Comparison of ENCODE assay signal across 24 cellular contexts in the genomic region with DNA sequence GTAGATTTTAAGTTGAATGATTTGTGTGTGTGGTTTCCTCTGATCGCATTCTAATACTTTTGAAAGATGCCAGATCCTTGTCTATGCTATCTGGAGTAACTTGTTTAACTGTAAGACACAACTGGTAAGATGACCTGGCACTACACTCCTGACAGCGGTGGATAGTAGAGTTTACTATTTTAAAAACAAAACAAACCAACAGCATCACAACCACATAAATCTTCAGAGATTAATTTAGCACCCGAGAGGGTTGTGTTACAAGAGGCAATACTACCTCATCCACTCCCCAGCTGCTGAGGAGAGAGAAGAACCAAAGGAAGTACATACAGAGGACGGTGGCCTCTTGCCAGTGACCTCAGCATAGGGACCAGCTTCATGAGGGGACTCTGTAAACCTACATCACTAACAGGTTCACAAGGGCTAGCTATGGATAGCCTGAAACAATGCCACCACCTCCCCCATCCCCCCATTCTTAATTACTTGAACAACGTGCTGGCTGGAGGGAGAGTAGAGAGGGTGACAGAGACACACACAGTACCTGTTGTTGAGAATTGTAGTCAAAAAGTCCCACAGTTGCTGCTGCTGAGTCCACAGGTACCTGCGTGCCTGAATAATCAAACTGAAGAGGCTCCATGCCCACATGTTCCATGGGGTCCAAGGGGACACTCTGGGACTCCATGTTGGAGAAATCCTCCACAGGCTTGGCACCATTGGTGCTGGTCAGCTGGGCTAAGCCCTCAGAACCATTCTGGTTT.
A peak's percentile ranks its signal among the peaks of the same experiment; 100 is the strongest.
DNase-seq lines count a peak whose midpoint lies in the region; ATAC-seq and TF ChIP-seq lines count a peak whose summit lies in the region.
"Had no signal": no experiment of that assay in that cellular context is flagged by ENCODE, and none has a peak within 500 bp of the region (broad histone marks: within the 10 kb centered on the region; RNA-seq: fewer than 3 reads in every experiment).

No MANE protein-coding gene starts in this region.

- POLR2A ChIA-PET in activated CD8-positive, alpha-beta T cell treated with anti-CD3 and anti-CD28 coated beads for 36 hours (lab: Charles Lee), result no interaction called here
- POLR2A ChIA-PET in activated CD8-positive, alpha-beta T cell treated with anti-CD3 and anti-CD28 coated beads, Interleukin-2, amount 10 ng/mL, durations not matched to agents 7 days and 5 days (lab: Charles Lee), result no interaction called here

- no peak overlapping the region for H3K4me3 ChIP-seq in fibroblast of villous mesenchyme (ENCODE audit: low read depth, low read length)
- H3K4me3 ChIP-seq: upper lobe of right lung had no signal

- no peak for DNase-seq in activated CD8-positive, alpha-beta T cell treated with anti-CD3 and anti-CD28 coated beads for 36 hours
- DNase-seq in activated CD8-positive, alpha-beta T cell treated with anti-CD3 and anti-CD28 coated beads, Interleukin-2, amount 10 ng/mL, durations not matched to agents 7 days and 5 days, result no peak
- DNase-seq in LHCN-M2 (ENCODE audit: low read depth) (peak; percentile 31), fibroblast of villous mesenchyme (ENCODE audit: low read depth) (peak; percentile 89), progenitor cell of endocrine pancreas (ENCODE audit: low spot score, unreplicated experiment) (no peak), NCI-H345 treated with DMSO at 0.1 percent for 48 hours (lab: John Stamatoyannopoulos, UW; ENCODE audit: unreplicated experiment) (no peak)
- DNase-seq: activated effector memory CD4-positive, alpha-beta T cell treated with anti-CD3 and anti-CD28 coated beads, Interleukin-2, amount 50 U/mL, for 16 hours; aorta; cerebellar nuclear complex; effector memory CD4-positive, alpha-beta T cell; head of caudate nucleus; immature natural killer cell; NCI-H1436; NCI-H748 treated with DMSO at 0.1 percent for 48 hours; PC-3; SHP77 treated with DMSO at 0.1 percent for 48 hours; stimulated activated CD4-positive, alpha-beta T cell treated with anti-CD3 and anti-CD28 coated beads, Interleukin-2, amount 100 ng/mL, for 24 hours; stimulated activated naive CD8-positive, alpha-beta T cell treated with anti-CD3 and anti-CD28 coated beads, Interleukin-15, amount 100 ng/mL, for 72 hours; T-helper 9 cell; upper lobe of right lung had no signal

- ATAC-seq in activated CD8-positive, alpha-beta T cell treated with anti-CD3 and anti-CD28 coated beads for 36 hours, result no peak
- ATAC-seq in activated CD8-positive, alpha-beta T cell treated with anti-CD3 and anti-CD28 coated beads, Interleukin-2, amount 10 ng/mL, durations not matched to agents 7 days and 5 days, result no peak
- ATAC-seq in GM19324 (IDR thresholded peaks at IDR 0.05; ENCODE audit: low FRiP score, unreplicated experiment), result no peak
- no peak for ATAC-seq in GM19035 (IDR thresholded peaks at IDR 0.05; ENCODE audit: unreplicated experiment)
- ATAC-seq: activated CD4-positive, CD25-positive, alpha-beta regulatory T cell treated with anti-CD3 and anti-CD28 coated beads, Interleukin-2, amount 50 U/mL, for 24 hours; HCT116; PC-3; stimulated activated naive CD8-positive, alpha-beta T cell treated with anti-CD3 and anti-CD28 coated beads, Interleukin-15, amount 100 ng/mL, for 72 hours; upper lobe of right lung had no signal

- H3K9me3 Mint-ChIP-seq in activated CD8-positive, alpha-beta T cell treated with anti-CD3 and anti-CD28 coated beads for 36 hours, result no peaks in the 10 kb centered on the region
- H3K9me3 Mint-ChIP-seq in activated CD8-positive, alpha-beta T cell treated with anti-CD3 and anti-CD28 coated beads, Interleukin-2, amount 10 ng/mL, durations not matched to agents 7 days and 5 days (ENCODE audit: insufficient read depth), result no peaks in the 10 kb centered on the region
- H3K9me3 Mint-ChIP-seq in progenitor cell of endocrine pancreas (ENCODE audit: low read depth), result no peaks in the 10 kb centered on the region
- H3K9me3 Mint-ChIP-seq: immature natural killer cell had no signal

- H3K4me3 Mint-ChIP-seq in activated CD8-positive, alpha-beta T cell treated with anti-CD3 and anti-CD28 coated beads for 36 hours, result no peak overlapping the region
- H3K4me3 Mint-ChIP-seq in activated CD8-positive, alpha-beta T cell treated with anti-CD3 and anti-CD28 coated beads, Interleukin-2, amount 10 ng/mL, durations not matched to agents 7 days and 5 days, result no peak overlapping the region
- H3K4me3 Mint-ChIP-seq in progenitor cell of endocrine pancreas (ENCODE audit: low read depth), result no peak overlapping the region
- H3K4me3 Mint-ChIP-seq: immature natural killer cell; stimulated activated naive CD8-positive, alpha-beta T cell treated with anti-CD3 and anti-CD28 coated beads, Interleukin-15, amount 100 ng/mL, for 72 hours had no signal

- no peaks in the 10 kb centered on the region for H3K27me3 Mint-ChIP-seq in activated CD8-positive, alpha-beta T cell treated with anti-CD3 and anti-CD28 coated beads for 36 hours
- H3K27me3 Mint-ChIP-seq in activated CD8-positive, alpha-beta T cell treated with anti-CD3 and anti-CD28 coated beads, Interleukin-2, amount 10 ng/mL, durations not matched to agents 7 days and 5 days (ENCODE audit: low read depth), result no peaks in the 10 kb centered on the region
- no peaks in the 10 kb centered on the region for H3K27me3 Mint-ChIP-seq in progenitor cell of endocrine pancreas
- H3K27me3 Mint-ChIP-seq: stimulated activated naive CD8-positive, alpha-beta T cell treated with anti-CD3 and anti-CD28 coated beads, Interleukin-15, amount 100 ng/mL, for 72 hours had no signal

- peaks cover 61% of the 10 kb centered on the region for H3K36me3 Mint-ChIP-seq in activated CD8-positive, alpha-beta T cell treated with anti-CD3 and anti-CD28 coated beads for 36 hours (ENCODE audit: low read depth)
- H3K36me3 Mint-ChIP-seq in activated CD8-positive, alpha-beta T cell treated with anti-CD3 and anti-CD28 coated beads, Interleukin-2, amount 10 ng/mL, durations not matched to agents 7 days and 5 days (ENCODE audit: low read depth), result peaks cover 76% of the 10 kb centered on the region
- H3K36me3 Mint-ChIP-seq in progenitor cell of endocrine pancreas (ENCODE audit: insufficient read depth), result peaks cover 39% of the 10 kb centered on the region

- peak overlapping the region; percentile 37 for H3K27ac Mint-ChIP-seq in activated CD8-positive, alpha-beta T cell treated with anti-CD3 and anti-CD28 coated beads for 36 hours
- no peak overlapping the region for H3K27ac Mint-ChIP-seq in activated CD8-positive, alpha-beta T cell treated with anti-CD3 and anti-CD28 coated beads, Interleukin-2, amount 10 ng/mL, durations not matched to agents 7 days and 5 days
- H3K27ac Mint-ChIP-seq in progenitor cell of endocrine pancreas, result peak overlapping the region; percentile 65
- H3K27ac Mint-ChIP-seq: stimulated activated naive CD8-positive, alpha-beta T cell treated with anti-CD3 and anti-CD28 coated beads, Interleukin-15, amount 100 ng/mL, for 72 hours had no signal

- H3K4me1 Mint-ChIP-seq in activated CD8-positive, alpha-beta T cell treated with anti-CD3 and anti-CD28 coated beads for 36 hours (ENCODE audit: low read depth), result peaks cover 53% of the 10 kb centered on the region
- H3K4me1 Mint-ChIP-seq in activated CD8-positive, alpha-beta T cell treated with anti-CD3 and anti-CD28 coated beads, Interleukin-2, amount 10 ng/mL, durations not matched to agents 7 days and 5 days (ENCODE audit: low read depth), result peaks cover 20% of the 10 kb centered on the region
- peaks cover 23% of the 10 kb centered on the region for H3K4me1 Mint-ChIP-seq in progenitor cell of endocrine pancreas (ENCODE audit: low read depth)

- no peak for TF ChIP-seq CTCF in activated CD8-positive, alpha-beta T cell treated with anti-CD3 and anti-CD28 coated beads for 36 hours (IDR thresholded peaks at IDR 0.05)
- TF ChIP-seq CTCF in fibroblast of villous mesenchyme (IDR thresholded peaks at IDR 0.05; ENCODE audit: insufficient read depth, low read depth, low read length), result no peak
- no peak for TF ChIP-seq CTCF in progenitor cell of endocrine pancreas (IDR thresholded peaks at IDR 0.05; ENCODE audit: unreplicated experiment)

- CTCF ChIA-PET in activated CD8-positive, alpha-beta T cell treated with anti-CD3 and anti-CD28 coated beads for 36 hours (lab: Charles Lee), result no interaction called here
- CTCF ChIA-PET in activated CD8-positive, alpha-beta T cell treated with anti-CD3 and anti-CD28 coated beads, Interleukin-2, amount 10 ng/mL, durations not matched to agents 7 days and 5 days (lab: Charles Lee), result interaction anchor here (1.0 to 1.3 kb wide), 2 partner anchors 14 to 15 kb away, joined by 3 to 4 read pairs; no protein-coding TSS in a partner anchor

- intact Hi-C loops in activated CD8-positive, alpha-beta T cell treated with anti-CD3 and anti-CD28 coated beads for 36 hours (cut with micrococcal nuclease), result no loop called here

Comparison
In these comparisons a context has a peak if more than half of its experiments do, and no peak if none do; other contexts are left out.
1. DNase-seq: peak in LHCN-M2 (single experiment) and fibroblast of villous mesenchyme (single experiment); none in activated CD8-positive, alpha-beta T cell treated with anti-CD3 and anti-CD28 coated beads for 36 hours (single experiment), activated CD8-positive, alpha-beta T cell treated with anti-CD3 and anti-CD28 coated beads, Interleukin-2, amount 10 ng/mL, durations not matched to agents 7 days and 5 days (single experiment), progenitor cell of endocrine pancreas (single experiment) and NCI-H345 treated with DMSO at 0.1 percent for 48 hours (single experiment).